ENCODE assay signal across 28 cellular contexts in genomic region chr3:127102587-127102986, GRCh38.
"Had no signal": no experiment of that assay in that cellular context is flagged by ENCODE, and none has a peak within 500 bp of the region (broad histone marks: within the 10 kb centered on the region; RNA-seq: fewer than 3 reads in every experiment).

No MANE protein-coding gene starts in this region.

- H3K36me3 Mint-ChIP-seq: naive thymus-derived CD4-positive, alpha-beta T cell had no signal

- H2AFZ ChIP-seq: hepatocyte had no signal

- H3K4me3 Mint-ChIP-seq: dendritic cell treated with granulocyte-macrophage colony-stimulating factor and Interleukin-4, amounts not matched to agents 40 ng/mL and 50 ng/mL, for 4 days; naive thymus-derived CD4-positive, alpha-beta T cell; neural crest cell; stimulated activated naive CD8-positive, alpha-beta T cell treated with anti-CD3 and anti-CD28 coated beads, Interleukin-15, amount 100 ng/mL, for 72 hours had no signal

- H3K27me3 ChIP-seq: colonic mucosa, heart left ventricle, hepatocyte, left lung, ovary, right lobe of liver, suprapubic skin, transverse colon, upper lobe of right lung, uterus had no signal

- H3K4me3 ChIP-seq: colonic mucosa, esophagus muscularis mucosa, gastroesophageal sphincter, heart left ventricle, hepatocyte, left lung, ovary, right lobe of liver, smooth muscle cell, suprapubic skin, transverse colon, upper lobe of right lung, uterus had no signal

- H3K4me1 Mint-ChIP-seq: naive thymus-derived CD4-positive, alpha-beta T cell; neural crest cell; stimulated activated naive CD8-positive, alpha-beta T cell treated with anti-CD3 and anti-CD28 coated beads, Interleukin-15, amount 100 ng/mL, for 72 hours had no signal

- H3K27ac ChIP-seq: colonic mucosa, esophagus muscularis mucosa, foreskin keratinocyte, gastroesophageal sphincter, heart left ventricle, hepatocyte, left lung, ovary, right lobe of liver, suprapubic skin, transverse colon, upper lobe of right lung, uterus had no signal

- H3K4me1 ChIP-seq: colonic mucosa, esophagus muscularis mucosa, foreskin keratinocyte, gastroesophageal sphincter, heart left ventricle, left lung, right lobe of liver, suprapubic skin, transverse colon, upper lobe of right lung, uterus had no signal

- H3K79me2 ChIP-seq: hepatocyte had no signal

- H3K9me3 ChIP-seq: colonic mucosa, esophagus muscularis mucosa, gastroesophageal sphincter, heart left ventricle, left lung, ovary, right lobe of liver, suprapubic skin, transverse colon, upper lobe of right lung, uterus had no signal

- H3K9me3 Mint-ChIP-seq: dendritic cell treated with granulocyte-macrophage colony-stimulating factor and Interleukin-4, amounts not matched to agents 40 ng/mL and 50 ng/mL, for 4 days; naive thymus-derived CD4-positive, alpha-beta T cell; neural crest cell; stimulated activated naive CD8-positive, alpha-beta T cell treated with anti-CD3 and anti-CD28 coated beads, Interleukin-15, amount 100 ng/mL, for 72 hours had no signal

- H3K4me2 ChIP-seq: hepatocyte, smooth muscle cell had no signal

- DNase-seq: colonic mucosa; effector memory CD4-positive, alpha-beta T cell; foreskin keratinocyte; heart left ventricle; left cardiac atrium; left lung; mesenchymal stem cell; midbrain; naive thymus-derived CD4-positive, alpha-beta T cell; nucleus accumbens; ovary; right lobe of liver; stimulated activated CD4-positive, alpha-beta T cell treated with anti-CD3 and anti-CD28 coated beads, Interleukin-12 subunit alpha, Interleukin-12 subunit beta, amount 100 ng/mL, for 4 hours; stimulated activated CD4-positive, alpha-beta T cell treated with anti-CD3 and anti-CD28 coated beads, Interleukin-1b, Interleukin-23, amount 100 ng/mL, for 48 hours; stimulated activated CD4-positive, alpha-beta T cell treated with anti-CD3 and anti-CD28 coated beads, Interleukin-4, amount 100 ng/mL, for 1 hour; stimulated activated CD8-positive, alpha-beta memory T cell treated with anti-CD3 and anti-CD28 coated beads, Interleukin-4, amount 100 ng/mL, for 48 hours; stimulated activated naive CD4-positive, alpha-beta T cell; stimulated activated naive CD8-positive, alpha-beta T cell treated with anti-CD3 and anti-CD28 coated beads, Interleukin-15, amount 100 ng/mL, for 72 hours; transverse colon; upper lobe of right lung; uterus had no signal

- ATAC-seq: foreskin keratinocyte; gastroesophageal sphincter; heart left ventricle; left cardiac atrium; left lung; naive thymus-derived CD4-positive, alpha-beta T cell; right lobe of liver; stimulated activated naive CD8-positive, alpha-beta T cell treated with anti-CD3 and anti-CD28 coated beads, Interleukin-15, amount 100 ng/mL, for 72 hours; upper lobe of right lung had no signal

- H3K27ac Mint-ChIP-seq: dendritic cell treated with granulocyte-macrophage colony-stimulating factor and Interleukin-4, amounts not matched to agents 40 ng/mL and 50 ng/mL, for 4 days; naive thymus-derived CD4-positive, alpha-beta T cell; stimulated activated naive CD8-positive, alpha-beta T cell treated with anti-CD3 and anti-CD28 coated beads, Interleukin-15, amount 100 ng/mL, for 72 hours had no signal

- H3K36me3 ChIP-seq: colonic mucosa, esophagus muscularis mucosa, gastroesophageal sphincter, heart left ventricle, left lung, ovary, right lobe of liver, suprapubic skin, transverse colon, upper lobe of right lung, uterus had no signal
